In genomic region chr4:71230613-71231012, GRCh38 we compare ENCODE assay signal across 2 cellular contexts.
TF ChIP-seq lines count a peak whose summit lies in the region.

No MANE protein-coding gene starts in this region.

TF ChIP-seq in IMR-90, 13 proteins besides CTCF, POLR2A, EP300 and RAD21:
- TF ChIP-seq ELK1 (IDR thresholded peaks at IDR 0.05; ENCODE audit: borderline replicate concordance, low read depth, low read length) (no peak), FOS (IDR thresholded peaks at IDR 0.05; ENCODE audit: low read depth, low read length) (no peak)

TF ChIP-seq in HEK293T, 16 proteins besides CTCF, POLR2A, EP300 and RAD21 (continued from another document):
- TF ChIP-seq, protein P1, sequence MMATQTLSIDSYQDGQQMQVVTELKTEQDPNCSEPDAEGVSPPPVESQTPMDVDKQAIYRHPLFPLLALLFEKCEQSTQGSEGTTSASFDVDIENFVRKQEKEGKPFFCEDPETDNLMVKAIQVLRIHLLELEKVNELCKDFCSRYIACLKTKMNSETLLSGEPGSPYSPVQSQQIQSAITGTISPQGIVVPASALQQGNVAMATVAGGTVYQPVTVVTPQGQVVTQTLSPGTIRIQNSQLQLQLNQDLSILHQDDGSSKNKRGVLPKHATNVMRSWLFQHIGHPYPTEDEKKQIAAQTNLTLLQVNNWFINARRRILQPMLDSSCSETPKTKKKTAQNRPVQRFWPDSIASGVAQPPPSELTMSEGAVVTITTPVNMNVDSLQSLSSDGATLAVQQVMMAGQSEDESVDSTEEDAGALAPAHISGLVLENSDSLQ (IDR thresholded peaks at IDR 0.05), result no peak
- no peak for TF ChIP-seq ZNF384 (IDR thresholded peaks at IDR 0.05)
- no peak for TF ChIP-seq BHLHE40 (IDR thresholded peaks at IDR 0.05; ENCODE audit: borderline replicate concordance)
- TF ChIP-seq TARDBP (IDR thresholded peaks at IDR 0.05), result no peak
- no peak for TF ChIP-seq NFRKB (IDR thresholded peaks at IDR 0.05)
- TF ChIP-seq SP1 (IDR thresholded peaks at IDR 0.05), result no peak
- TF ChIP-seq CTBP1 (IDR thresholded peaks at IDR 0.05; ENCODE audit: borderline replicate concordance), result no peak
- no peak for TF ChIP-seq FOXM1 (IDR thresholded peaks at IDR 0.05; ENCODE audit: borderline replicate concordance)
